Comparison of ENCODE assay signal across 22 cellular contexts in genomic region chr2:98281607-98282006, GRCh38.
"Had no signal": no experiment of that assay in that cellular context is flagged by ENCODE, and none has a peak within 500 bp of the region (broad histone marks: within the 10 kb centered on the region; RNA-seq: fewer than 3 reads in every experiment).

No MANE protein-coding gene starts in this region.

- H3K36me3 Mint-ChIP-seq: activated naive CD8-positive, alpha-beta T cell treated with anti-CD3 and anti-CD28 coated beads, Interleukin-2, amount 10 ng/mL, durations not matched to agents 7 days and 5 days; immature natural killer cell; WTC11 had no signal

- H3K27ac Mint-ChIP-seq: activated CD4-positive, alpha-beta T cell treated with anti-CD3 and anti-CD28 coated beads for 36 hours; activated naive CD8-positive, alpha-beta T cell treated with anti-CD3 and anti-CD28 coated beads, Interleukin-2, amount 10 ng/mL, durations not matched to agents 7 days and 5 days; effector memory CD8-positive, alpha-beta T cell; immature natural killer cell; stimulated activated naive B cell treated with anti-CD40 and anti-IgM and Interleukin-4, amounts not matched to agents 10 μg/mL and 1 μg/mL and 100 μg/mL, for 72 hours; WTC11 had no signal

- H3K4me1 Mint-ChIP-seq: activated CD4-positive, alpha-beta T cell treated with anti-CD3 and anti-CD28 coated beads for 36 hours; activated naive CD8-positive, alpha-beta T cell treated with anti-CD3 and anti-CD28 coated beads, Interleukin-2, amount 10 ng/mL, durations not matched to agents 7 days and 5 days; central memory CD8-positive, alpha-beta T cell; immature natural killer cell had no signal

- DNase-seq: activated CD4-positive, alpha-beta T cell treated with anti-CD3 and anti-CD28 coated beads for 36 hours; activated CD4-positive, alpha-beta T cell treated with anti-CD3 and anti-CD28 coated beads, Interleukin-2, amount 50 U/mL, for 48 hours; activated naive CD4-positive, alpha-beta T cell treated with Interleukin-2 at 50 U/mL for 16 hours; activated naive CD8-positive, alpha-beta T cell treated with anti-CD3 and anti-CD28 coated beads, Interleukin-2, amount 10 ng/mL, durations not matched to agents 7 days and 5 days; activated T-cell treated with anti-CD3 and anti-CD28 coated beads, Interleukin-2, amount 50 U/mL, for 48 hours; amniotic stem cell; dorsolateral prefrontal cortex; effector memory CD8-positive, alpha-beta T cell; immature natural killer cell; left lung; midbrain; nucleus accumbens; sigmoid colon; stimulated activated CD4-positive, alpha-beta T cell treated with anti-CD3 and anti-CD28 coated beads, Interleukin-15, amount 100 ng/mL, for 24 hours; stimulated activated naive B cell treated with anti-CD40 and anti-IgM and Interleukin-4, amounts not matched to agents 10 μg/mL and 1 μg/mL and 100 μg/mL, for 72 hours; trophoblast cell; uterus had no signal

- H3K9me3 Mint-ChIP-seq: activated naive CD8-positive, alpha-beta T cell treated with anti-CD3 and anti-CD28 coated beads, Interleukin-2, amount 10 ng/mL, durations not matched to agents 7 days and 5 days; central memory CD8-positive, alpha-beta T cell; effector memory CD8-positive, alpha-beta T cell had no signal

- H3K4me3 Mint-ChIP-seq: activated CD4-positive, alpha-beta T cell treated with anti-CD3 and anti-CD28 coated beads for 36 hours; activated naive CD8-positive, alpha-beta T cell treated with anti-CD3 and anti-CD28 coated beads, Interleukin-2, amount 10 ng/mL, durations not matched to agents 7 days and 5 days; central memory CD8-positive, alpha-beta T cell; effector memory CD8-positive, alpha-beta T cell; immature natural killer cell; stimulated activated naive B cell treated with anti-CD40 and anti-IgM and Interleukin-4, amounts not matched to agents 10 μg/mL and 1 μg/mL and 100 μg/mL, for 72 hours; WTC11 had no signal

- ATAC-seq: activated CD4-positive, alpha-beta T cell treated with anti-CD3 and anti-CD28 coated beads for 36 hours; effector memory CD8-positive, alpha-beta T cell; stimulated activated naive B cell treated with anti-CD40 and anti-IgM and Interleukin-4, amounts not matched to agents 10 μg/mL and 1 μg/mL and 100 μg/mL, for 72 hours; WTC11 had no signal

- FAIRE-seq: colon, endothelial cell of umbilical vein, TTC549 had no signal
